Comparison of ENCODE assay signal across 8 cellular contexts in the genomic region with DNA sequence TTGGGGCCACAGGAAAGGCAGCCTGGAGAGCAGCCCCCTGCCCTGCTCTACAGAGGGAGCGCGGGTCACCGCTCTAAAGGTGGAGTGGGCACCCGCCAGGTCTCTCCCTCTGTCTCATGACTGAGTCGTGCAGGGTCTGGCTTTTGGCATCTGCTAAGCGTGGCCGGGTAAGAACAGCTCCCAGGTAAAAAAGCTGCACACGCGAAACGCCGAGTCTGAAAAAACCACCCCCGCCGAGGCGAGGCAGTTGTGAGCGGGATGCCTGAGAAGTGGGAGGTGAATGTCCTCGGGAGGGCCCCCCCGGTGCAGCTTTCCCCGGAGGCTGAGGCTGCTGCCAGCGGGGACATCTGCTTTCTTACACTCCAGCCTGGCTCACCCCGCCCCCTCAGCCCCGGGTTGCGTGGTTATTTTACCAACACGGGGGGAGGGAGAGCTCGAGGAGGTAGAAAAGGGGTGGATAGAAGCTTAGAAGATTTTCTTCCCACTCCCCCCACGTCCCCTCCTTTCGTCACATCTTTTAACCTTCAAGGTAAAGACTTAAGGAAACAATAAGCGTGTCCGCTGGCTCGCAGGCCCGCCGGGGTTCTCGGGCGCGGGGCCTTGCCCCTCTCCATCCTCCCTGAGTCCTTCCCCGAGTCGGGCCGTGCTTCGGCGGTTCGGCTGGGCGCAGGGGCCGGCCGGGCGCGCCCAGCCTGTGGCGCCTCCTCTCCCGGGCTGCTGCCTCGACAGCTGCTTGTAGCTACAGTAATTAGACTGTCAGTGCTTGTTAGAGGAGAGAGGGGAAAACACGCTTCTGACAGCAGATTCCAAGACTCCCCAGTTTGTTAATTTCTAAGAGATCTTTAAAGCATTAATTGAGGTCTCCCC.
DNase-seq lines count a peak whose midpoint lies in the region; ATAC-seq and TF ChIP-seq lines count a peak whose summit lies in the region.

No MANE protein-coding gene starts in this region.

- no peaks in the 10 kb centered on the region for H3K27me3 Mint-ChIP-seq in CD4-positive, CD25-positive, alpha-beta regulatory T cell
- H3K27me3 Mint-ChIP-seq in T-helper 17 cell = no peaks in the 10 kb centered on the region

- TF ChIP-seq CTCF in retinal pigment epithelial cell (conservative IDR thresholded peaks at IDR 0.05; ENCODE audit: low read depth, low read length) = no peak

- peak; percentile 56 to 57 for ATAC-seq in CD4-positive, CD25-positive, alpha-beta regulatory T cell (ENCODE audit: low read depth in 2 of 2)
- ATAC-seq in GM19452 (IDR thresholded peaks at IDR 0.05; ENCODE audit: unreplicated experiment) (peak; percentile 49), HG03571 (IDR thresholded peaks at IDR 0.05; ENCODE audit: unreplicated experiment) (peak; percentile 40), T-helper 17 cell (peak; percentile 69)

- peaks cover 15% of the 10 kb centered on the region for H3K36me3 ChIP-seq in CD4-positive, CD25-positive, alpha-beta regulatory T cell (ENCODE audit: control insufficient read depth, insufficient read depth, low read length)

- H3K9me3 ChIP-seq in CD4-positive, CD25-positive, alpha-beta regulatory T cell (ENCODE audit: control insufficient read depth in 2 of 2, low read length in 2 of 2) = no peaks in the 10 kb centered on the region
- no peaks in the 10 kb centered on the region for H3K9me3 ChIP-seq in T-helper 17 cell (ENCODE audit: control insufficient read depth, low read length, poor library complexity, severe bottlenecking)

- peaks cover 5% of the 10 kb centered on the region for H3K36me3 Mint-ChIP-seq in CD4-positive, CD25-positive, alpha-beta regulatory T cell
- no peaks in the 10 kb centered on the region for H3K36me3 Mint-ChIP-seq in T-helper 17 cell (ENCODE audit: low read depth)

- no peaks in the 10 kb centered on the region for H3K27me3 ChIP-seq in CD4-positive, CD25-positive, alpha-beta regulatory T cell (ENCODE audit: control insufficient read depth, insufficient read depth, low read length)

- no peak overlapping the region for H3K27ac ChIP-seq in CD4-positive, CD25-positive, alpha-beta regulatory T cell (ENCODE audit: insufficient read depth, low read length, poor library complexity, severe bottlenecking)

- DNase-seq in CD4-positive, CD25-positive, alpha-beta regulatory T cell = peak; percentile 26 to 52 (median 44)
- peak; percentile 24 to 47 (median 33) for DNase-seq in T-helper 17 cell
- DNase-seq in astrocyte of the hippocampus (ENCODE audit: low read depth, low spot score) = peak; percentile 76
- no peak for DNase-seq in retinal pigment epithelial cell (ENCODE audit: low read depth)
- DNase-seq in SHP77 treated with DMSO at 0.1 percent for 48 hours (lab: John Stamatoyannopoulos, UW) = no peak

- H3K4me1 Mint-ChIP-seq in CD4-positive, CD25-positive, alpha-beta regulatory T cell = peaks cover 9 to 39% (median 18%) of the 10 kb centered on the region in 4 donors
- H3K4me1 Mint-ChIP-seq in T-helper 17 cell = peaks cover 20% of the 10 kb centered on the region

- no peaks in the 10 kb centered on the region for H3K9me3 Mint-ChIP-seq in CD4-positive, CD25-positive, alpha-beta regulatory T cell

- peak overlapping the region; percentile 84 for H3K4me3 ChIP-seq in CD4-positive, CD25-positive, alpha-beta regulatory T cell (ENCODE audit: low read depth, low read length)
- H3K4me3 ChIP-seq in iPS-11a (ENCODE audit: low read depth, low read length) (peak overlapping the region; percentile 59), retinal pigment epithelial cell (ENCODE audit: low read length) (peak overlapping the region; percentile 62)

- H3K4me1 ChIP-seq in CD4-positive, CD25-positive, alpha-beta regulatory T cell (ENCODE audit: control insufficient read depth, insufficient read depth, low read length, poor library complexity, severe bottlenecking) = peaks cover 31% of the 10 kb centered on the region

- peak overlapping the region; percentile 87 to 97 (median 94) for H3K4me3 Mint-ChIP-seq in CD4-positive, CD25-positive, alpha-beta regulatory T cell
- H3K4me3 Mint-ChIP-seq in T-helper 17 cell = peak overlapping the region; percentile 95

- H3K27ac Mint-ChIP-seq in CD4-positive, CD25-positive, alpha-beta regulatory T cell = peak overlapping the region; percentile 76 to 91 (median 90)
- H3K27ac Mint-ChIP-seq in T-helper 17 cell = peak overlapping the region; percentile 70

Comparison
In these comparisons a context has a peak if more than half of its experiments do, and no peak if none do; other contexts are left out.
1. DNase-seq: peak in CD4-positive, CD25-positive, alpha-beta regulatory T cell (3 of 3), T-helper 17 cell (3 of 3) and astrocyte of the hippocampus (single experiment); none in retinal pigment epithelial cell (single experiment) and SHP77 treated with DMSO at 0.1 percent for 48 hours (single experiment).
2. Peak in every context shown above with its lines, with median percentiles within 50 percentile points of each other: ATAC-seq and H3K4me3 ChIP-seq.